ENCODE assay signal across 9 cellular contexts in the genomic region with DNA sequence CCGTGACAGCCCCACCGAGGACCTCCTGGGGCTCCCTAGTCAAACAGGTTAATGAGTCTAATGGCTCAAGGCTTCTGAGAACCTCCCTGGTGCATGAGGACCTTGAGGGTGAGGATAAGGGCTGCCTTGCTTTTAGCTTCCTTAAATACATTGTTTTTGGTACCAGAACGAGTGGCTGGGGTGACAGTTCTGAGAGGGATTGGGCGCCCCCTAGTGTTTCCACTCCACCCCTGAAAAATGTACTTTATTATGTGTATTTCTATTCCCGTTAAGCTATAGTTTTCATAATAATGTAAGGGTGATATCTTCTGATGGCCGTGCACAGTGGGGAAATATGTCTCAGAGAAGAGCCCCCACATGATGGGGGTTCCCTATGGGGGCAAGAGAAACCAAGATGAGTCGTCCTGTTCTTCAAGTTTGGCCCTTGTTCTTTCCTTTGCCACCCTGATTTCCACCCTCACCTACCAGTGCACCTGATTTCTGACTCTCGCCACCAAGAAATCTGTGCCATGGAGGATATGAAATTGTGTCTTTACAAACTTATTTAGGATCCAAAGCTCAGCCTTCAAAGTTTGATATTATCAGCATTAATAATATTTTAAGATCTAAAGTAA. TPM values are rescaled to one million over a fixed set of nuclear protein-coding genes. Genes with fewer than 3 reads are reported as not detected.
DNase-seq lines count a peak whose midpoint lies in the region; ATAC-seq and TF ChIP-seq lines count a peak whose summit lies in the region.
"Had no signal": no experiment of that assay in that cellular context is flagged by ENCODE, and none has a peak within 500 bp of the region (broad histone marks: within the 10 kb centered on the region; RNA-seq: fewer than 3 reads in every experiment).

No MANE protein-coding gene starts in this region.

- intact Hi-C loops in breast epithelium (cut with DNase I; ENCODE audit: low total_unique reads), result no loop called here
- intact Hi-C loops in left colon (cut with DNase I, micrococcal nuclease), result loop anchor here (2.0 to 10.0 kb wide), 3 partner anchors 73 to 109 kb away; partner anchors contain the start of genes PDZD9 (in 2 of the 2) and MOSMO (in 1 of the 2)

- no peak overlapping the region for H3K4me3 ChIP-seq in breast epithelium
- H3K4me3 ChIP-seq: BLaER1 had no signal

- no peaks in the 10 kb centered on the region for H3K36me3 ChIP-seq in breast epithelium

- TF ChIP-seq POLR2A in breast epithelium (IDR thresholded peaks at IDR 0.05), result no peak

- DNase-seq in DMS79 treated with DMSO at 0.1 percent for 48 hours (lab: John Stamatoyannopoulos, UW), result peak; percentile 3
- no peak for DNase-seq in DMS79 (lab: John Stamatoyannopoulos, UW)
- peak; percentile 53 for DNase-seq in NCI-H2196 (lab: John Stamatoyannopoulos, UW; ENCODE audit: unreplicated experiment)
- no peak for DNase-seq in breast epithelium (ENCODE audit: low spot score in 2 of 2)
- peak; percentile 30 to 81 for DNase-seq in left colon
- peak; percentile 77 for DNase-seq in stimulated activated CD4-positive, alpha-beta T cell treated with anti-CD3 and anti-CD28 coated beads, Interleukin-4, amount 100 ng/mL, for 24 hours

- no peaks in the 10 kb centered on the region for H3K9me3 ChIP-seq in breast epithelium
- H3K9me3 ChIP-seq: BLaER1 had no signal

- no peak overlapping the region for H3K27ac ChIP-seq in VCaP
- no peak overlapping the region for H3K27ac ChIP-seq in breast epithelium
- H3K27ac ChIP-seq: BLaER1 had no signal

- ATAC-seq in left colon (peak; percentile 67), GM19455 (IDR thresholded peaks at IDR 0.05; ENCODE audit: unreplicated experiment) (no peak)

- TF ChIP-seq CTCF in VCaP (conservative IDR thresholded peaks at IDR 0.05) (peak; percentile 82), breast epithelium (IDR thresholded peaks at IDR 0.05) (peak; percentile 47 to 66 (median 60))

- no peaks in the 10 kb centered on the region for H3K4me1 ChIP-seq in breast epithelium
- H3K4me1 ChIP-seq: BLaER1 had no signal

- no peaks in the 10 kb centered on the region for H3K27me3 ChIP-seq in breast epithelium
- H3K27me3 ChIP-seq: BLaER1 had no signal

RNA-seq across cellular contexts. Expression of gene VWA3A, which starts 14.5 kb away (rescaled TPM):
- 1 to 10 TPM in 1 of 3 donors, under 1 TPM in 1, not detected in 1; 0.29 to 2.3 TPM for total RNA-seq in breast epithelium
- total RNA-seq in left colon, result not detected

Comparison
In these comparisons a context has a peak if more than half of its experiments do, and no peak if none do; other contexts are left out.
1. DNase-seq: peak in DMS79 treated with DMSO at 0.1 percent for 48 hours (single experiment), NCI-H2196 (single experiment), left colon (2 of 2) and stimulated activated CD4-positive, alpha-beta T cell treated with anti-CD3 and anti-CD28 coated beads, Interleukin-4, amount 100 ng/mL, for 24 hours (single experiment); none in DMS79 (single experiment) and breast epithelium (0 of 2).